In the genomic region with DNA sequence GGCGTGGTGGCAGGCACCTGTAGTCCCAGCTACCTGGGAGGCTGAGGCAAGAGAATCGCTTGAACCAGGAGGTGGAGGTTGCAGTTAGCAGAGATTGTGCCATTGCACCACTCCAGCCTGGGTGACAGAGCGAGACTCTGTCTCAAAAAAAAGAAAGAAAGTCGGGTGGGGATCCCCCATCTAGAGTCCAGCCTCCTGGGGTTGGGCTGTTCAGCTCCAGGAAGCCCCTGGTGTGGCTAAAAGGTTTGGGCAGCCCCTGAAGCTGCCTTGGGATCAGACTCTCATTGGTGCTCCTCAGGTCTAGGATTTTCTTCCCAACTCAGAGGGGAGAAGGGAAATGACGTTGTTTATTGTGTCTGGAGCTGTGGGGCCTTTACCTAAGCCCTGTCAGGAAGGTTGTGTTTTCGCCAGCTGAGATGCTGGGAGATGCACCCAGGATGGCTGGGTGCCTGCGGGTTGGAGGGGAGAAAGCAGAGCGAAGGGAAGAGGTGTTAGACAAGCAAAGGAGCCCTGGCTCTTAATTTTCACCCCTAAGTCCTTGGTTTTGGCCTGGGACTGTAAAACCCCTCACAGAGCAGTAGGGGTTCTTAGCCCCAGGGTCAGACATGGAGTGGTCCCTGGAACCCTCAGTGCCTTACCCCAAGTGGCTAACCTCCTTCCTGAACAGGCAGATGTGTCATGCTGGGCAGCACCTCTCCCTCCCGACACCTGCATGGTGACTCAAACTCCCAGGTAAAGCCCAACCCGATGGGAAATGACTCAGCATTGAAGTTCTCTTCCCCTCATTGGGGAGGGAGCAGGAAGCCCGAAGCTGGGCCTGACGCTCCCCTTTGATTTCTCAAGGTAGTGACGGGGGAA, we compare ENCODE assay signal across 8 cellular contexts.
A peak's percentile ranks its signal among the peaks of the same experiment; 100 is the strongest.
DNase-seq lines count a peak whose midpoint lies in the region; ATAC-seq and TF ChIP-seq lines count a peak whose summit lies in the region.

No MANE protein-coding gene starts in this region.

- ATAC-seq in GM18520 (IDR thresholded peaks at IDR 0.05; ENCODE audit: unreplicated experiment) (peak; percentile 39), HG03378 (IDR thresholded peaks at IDR 0.05; ENCODE audit: unreplicated experiment) (peak; percentile 56), GM19455 (IDR thresholded peaks at IDR 0.05; ENCODE audit: unreplicated experiment) (no peak)

- no peaks in the 10 kb centered on the region for H3K36me3 ChIP-seq in tibial artery

- DNase-seq in activated CD4-positive, alpha-beta T cell treated with anti-CD3 and anti-CD28 coated beads, Interleukin-2, amount 50 U/mL, for 4 hours: peak; percentile 60 to 71
- DNase-seq in iPS DF 19.7 (ENCODE audit: low read depth, low spot score) (peak; percentile 86), tibial artery (no peak), EL (no peak)
- peak; percentile 61 to 69 for DNase-seq in stimulated activated CD8-positive, alpha-beta memory T cell treated with anti-CD3 and anti-CD28 coated beads, Interleukin-7, amount 100 ng/mL, for 4 hours (ENCODE audit: low read depth in 2 of 2)

- intact Hi-C loops in tibial artery (cut with DNase I; ENCODE audit: low total_unique reads): no loop called here

- H3K27me3 ChIP-seq in tibial artery: no peaks in the 10 kb centered on the region

- H3K27ac ChIP-seq in tibial artery: no peak overlapping the region

- TF ChIP-seq CTCF in tibial artery (IDR thresholded peaks at IDR 0.05): no peak

- H3K4me1 ChIP-seq in tibial artery: peaks cover 0 to 7% (median 0%) of the 10 kb centered on the region in 4 donors

- H3K9me3 ChIP-seq in tibial artery: no peaks in the 10 kb centered on the region

- H3K4me3 ChIP-seq in tibial artery: no peak overlapping the region

Comparison
In these comparisons a context has a peak if more than half of its experiments do, and no peak if none do; other contexts are left out.
1. DNase-seq: peak in activated CD4-positive, alpha-beta T cell treated with anti-CD3 and anti-CD28 coated beads, Interleukin-2, amount 50 U/mL, for 4 hours (2 of 2), iPS DF 19.7 (single experiment) and stimulated activated CD8-positive, alpha-beta memory T cell treated with anti-CD3 and anti-CD28 coated beads, Interleukin-7, amount 100 ng/mL, for 4 hours (2 of 2); none in tibial artery (0 of 2) and EL (single experiment).